Comparison of ENCODE assay signal across 20 cellular contexts in genomic region chr6:130624046-130624445, GRCh38.
DNase-seq lines count a peak whose midpoint lies in the region; ATAC-seq and TF ChIP-seq lines count a peak whose summit lies in the region.
"Had no signal": no experiment of that assay in that cellular context is flagged by ENCODE, and none has a peak within 500 bp of the region (broad histone marks: within the 10 kb centered on the region; RNA-seq: fewer than 3 reads in every experiment).

No MANE protein-coding gene starts in this region.

- H3K9me3 ChIP-seq in mesenchymal stem cell (ENCODE audit: control insufficient read depth, low read length) (peaks cover 6% of the 10 kb centered on the region), ascending aorta (no peaks in the 10 kb centered on the region)
- H3K9me3 ChIP-seq: adrenal gland had no signal

- H3K23ac ChIP-seq in mesenchymal stem cell (ENCODE audit: low read length in 2 of 2): no peak overlapping the region

- no peak overlapping the region for H3K27ac ChIP-seq in mesenchymal stem cell (ENCODE audit: low read length, poor library complexity, severe bottlenecking)
- H3K27ac ChIP-seq in ascending aorta: no peak overlapping the region
- H3K27ac ChIP-seq: adrenal gland, VCaP had no signal

- POLR2A ChIA-PET in HEK293T (lab: Yijun Ruan, JAX): no interaction called here

- no peak overlapping the region for H3K9ac ChIP-seq in mesenchymal stem cell (ENCODE audit: low read length)

- no peaks in the 10 kb centered on the region for H3K36me3 ChIP-seq in mesenchymal stem cell (ENCODE audit: control insufficient read depth in 1 of 2, insufficient read depth in 2 of 2, low read depth in 1 of 2, low read length in 2 of 2)
- H3K36me3 ChIP-seq in ascending aorta: no peaks in the 10 kb centered on the region
- H3K36me3 ChIP-seq: adrenal gland had no signal

- H4K8ac ChIP-seq in mesenchymal stem cell (ENCODE audit: low read length): no peak overlapping the region

- H3K4me1 Mint-ChIP-seq in activated CD4-positive, alpha-beta T cell treated with anti-CD3 and anti-CD28 coated beads, Interleukin-2, amount 10 ng/mL, durations not matched to agents 24 days and 14 days: peaks cover 18% of the 10 kb centered on the region

- no peak overlapping the region for H3K4me2 ChIP-seq in mesenchymal stem cell (ENCODE audit: low read length, poor library complexity, severe bottlenecking)
- H3K4me2 ChIP-seq: GM23338 had no signal

- H2AFZ ChIP-seq in mesenchymal stem cell (ENCODE audit: low read depth, low read length): no peak overlapping the region
- H2AFZ ChIP-seq: GM23338 had no signal

- no peak overlapping the region for H2BK12ac ChIP-seq in mesenchymal stem cell (ENCODE audit: low read length in 2 of 2)

- H3K4me3 ChIP-seq in mesenchymal stem cell (ENCODE audit: insufficient read depth in 1 of 2, low read depth in 1 of 2, low read length in 2 of 2) (no peak overlapping the region), ascending aorta (no peak overlapping the region)
- H3K4me3 ChIP-seq: adrenal gland, GM23338 had no signal

- H3K4me1 ChIP-seq in mesenchymal stem cell (ENCODE audit: control insufficient read depth, insufficient read depth, low read depth, low read length): no peaks in the 10 kb centered on the region
- no peaks in the 10 kb centered on the region for H3K4me1 ChIP-seq in ascending aorta

- no peak overlapping the region for H3K4me3 Mint-ChIP-seq in activated CD4-positive, alpha-beta T cell treated with anti-CD3 and anti-CD28 coated beads, Interleukin-2, amount 10 ng/mL, durations not matched to agents 24 days and 14 days
- H3K4me3 Mint-ChIP-seq: GM23338, type B pancreatic cell had no signal

- intact Hi-C loops in activated CD4-positive, alpha-beta T cell treated with anti-CD3 and anti-CD28 coated beads, Interleukin-2, amount 10 ng/mL, durations not matched to agents 24 days and 14 days (cut with micrococcal nuclease): loop anchor here (2.0 to 5.0 kb wide), 2 partner anchors 111 to 257 kb away; partner anchors contain the start of gene TMEM200A
- intact Hi-C loops in ascending aorta (cut with DNase I): no loop called here

- no peaks in the 10 kb centered on the region for H3K79me1 ChIP-seq in mesenchymal stem cell (replicated peaks; ENCODE audit: low read length, poor library complexity, severe bottlenecking)

- DNase-seq in activated CD4-positive, alpha-beta T cell treated with anti-CD3 and anti-CD28 coated beads, Interleukin-2, amount 10 ng/mL, durations not matched to agents 24 days and 14 days: peak; percentile 61
- no peak for DNase-seq in activated CD4-positive, alpha-beta T cell treated with anti-CD3 and anti-CD28 coated beads for 4 hours
- DNase-seq in RPMI7951 (ENCODE audit: low read depth) (peak; percentile 76), mesenchymal stem cell (peak; percentile 24), ascending aorta (ENCODE audit: low spot score in 2 of 2) (no peak), HEK293T (ENCODE audit: extremely low spot score) (no peak)
- no peak for DNase-seq in stimulated activated CD4-positive, alpha-beta T cell treated with anti-CD3 and anti-CD28 coated beads, Interleukin-4, amount 100 ng/mL, for 24 hours
- DNase-seq: 8988T; adrenal gland; C1 segment of cervical spinal cord; cerebellar nuclear complex; DMS 273 treated with DMSO at 0.1 percent for 48 hours; NCI-H1417 treated with DMSO at 0.1 percent for 48 hours; NCI-H2227 treated with DMSO at 0.1 percent for 48 hours; stimulated activated naive CD4-positive, alpha-beta T cell treated with Interleukin-2 at 50 U/mL for 16 hours; SW 1271 had no signal

- peaks cover 8% of the 10 kb centered on the region for H3K36me3 Mint-ChIP-seq in activated CD4-positive, alpha-beta T cell treated with anti-CD3 and anti-CD28 coated beads, Interleukin-2, amount 10 ng/mL, durations not matched to agents 24 days and 14 days (ENCODE audit: low read depth)

- TF ChIP-seq CTCF in ascending aorta (IDR thresholded peaks at IDR 0.05): no peak

- peaks cover 14% of the 10 kb centered on the region for H3K9me3 Mint-ChIP-seq in activated CD4-positive, alpha-beta T cell treated with anti-CD3 and anti-CD28 coated beads, Interleukin-2, amount 10 ng/mL, durations not matched to agents 24 days and 14 days
- H3K9me3 Mint-ChIP-seq: GM23338, type B pancreatic cell had no signal

- CTCF ChIA-PET in HEK293T (lab: Yijun Ruan, JAX): no interaction called here

- no peak overlapping the region for H2BK15ac ChIP-seq in mesenchymal stem cell (ENCODE audit: low read depth, poor library complexity, severe bottlenecking)

- no peaks in the 10 kb centered on the region for H3K27me3 Mint-ChIP-seq in activated CD4-positive, alpha-beta T cell treated with anti-CD3 and anti-CD28 coated beads, Interleukin-2, amount 10 ng/mL, durations not matched to agents 24 days and 14 days
- H3K27me3 Mint-ChIP-seq: type B pancreatic cell had no signal

- H3K18ac ChIP-seq in mesenchymal stem cell (ENCODE audit: low read depth in 1 of 2, low read length in 2 of 2): no peak overlapping the region

- H3K27me3 ChIP-seq in mesenchymal stem cell (ENCODE audit: control insufficient read depth in 1 of 2, insufficient read depth in 1 of 2, low read length in 2 of 2) (no peaks in the 10 kb centered on the region), ascending aorta (no peaks in the 10 kb centered on the region)
- H3K27me3 ChIP-seq: adrenal gland had no signal

- no peak overlapping the region for H2BK120ac ChIP-seq in mesenchymal stem cell (ENCODE audit: low read depth, low read length)

- no peak overlapping the region for H2BK5ac ChIP-seq in mesenchymal stem cell (ENCODE audit: low read depth, low read length, poor library complexity, severe bottlenecking)

- 31% methylated on average over 2 of the region's 2 CpGs for WGBS in mesenchymal stem cell

- ATAC-seq in GM21529 (IDR thresholded peaks at IDR 0.05; ENCODE audit: unreplicated experiment): peak; percentile 48
- ATAC-seq: GM23338 had no signal

- H4K91ac ChIP-seq in mesenchymal stem cell (ENCODE audit: low read length): no peak overlapping the region

- H3K27ac Mint-ChIP-seq in activated CD4-positive, alpha-beta T cell treated with anti-CD3 and anti-CD28 coated beads, Interleukin-2, amount 10 ng/mL, durations not matched to agents 24 days and 14 days: no peak overlapping the region
- H3K27ac Mint-ChIP-seq: GM23338, type B pancreatic cell had no signal

- H3K4ac ChIP-seq in mesenchymal stem cell (ENCODE audit: low read depth in 1 of 2, low read length in 2 of 2): no peak overlapping the region

- no peak overlapping the region for H3K14ac ChIP-seq in mesenchymal stem cell (ENCODE audit: low read length in 2 of 2)

- H2AK5ac ChIP-seq in mesenchymal stem cell (ENCODE audit: low read length, severe bottlenecking): no peak overlapping the region

TF ChIP-seq in HEK293T, 16 proteins besides CTCF, POLR2A, EP300 and RAD21:
- TF ChIP-seq FOXM1 (IDR thresholded peaks at IDR 0.05; ENCODE audit: borderline replicate concordance) (no peak), L3MBTL2 (conservative IDR thresholded peaks at IDR 0.05) (no peak), ARNT (IDR thresholded peaks at IDR 0.05) (no peak), FOXA1 (IDR thresholded peaks at IDR 0.05) (no peak), CTBP1 (IDR thresholded peaks at IDR 0.05; ENCODE audit: borderline replicate concordance) (no peak), SP1 (IDR thresholded peaks at IDR 0.05) (no peak), ELF4 (IDR thresholded peaks at IDR 0.05) (no peak), SUZ12 (IDR thresholded peaks at IDR 0.05) (no peak), HDGF (IDR thresholded peaks at IDR 0.05; ENCODE audit: borderline replicate concordance) (no peak), NFRKB (IDR thresholded peaks at IDR 0.05) (no peak), ZNF384 (IDR thresholded peaks at IDR 0.05) (no peak), FOXK2 (IDR thresholded peaks at IDR 0.05) (no peak), TARDBP (IDR thresholded peaks at IDR 0.05) (no peak), LEF1 (IDR thresholded peaks at IDR 0.05; ENCODE audit: borderline replicate concordance) (no peak), BHLHE40 (IDR thresholded peaks at IDR 0.05; ENCODE audit: borderline replicate concordance) (no peak)
- TF ChIP-seq, protein P1, sequence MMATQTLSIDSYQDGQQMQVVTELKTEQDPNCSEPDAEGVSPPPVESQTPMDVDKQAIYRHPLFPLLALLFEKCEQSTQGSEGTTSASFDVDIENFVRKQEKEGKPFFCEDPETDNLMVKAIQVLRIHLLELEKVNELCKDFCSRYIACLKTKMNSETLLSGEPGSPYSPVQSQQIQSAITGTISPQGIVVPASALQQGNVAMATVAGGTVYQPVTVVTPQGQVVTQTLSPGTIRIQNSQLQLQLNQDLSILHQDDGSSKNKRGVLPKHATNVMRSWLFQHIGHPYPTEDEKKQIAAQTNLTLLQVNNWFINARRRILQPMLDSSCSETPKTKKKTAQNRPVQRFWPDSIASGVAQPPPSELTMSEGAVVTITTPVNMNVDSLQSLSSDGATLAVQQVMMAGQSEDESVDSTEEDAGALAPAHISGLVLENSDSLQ (IDR thresholded peaks at IDR 0.05): no peak

Comparison
In these comparisons a context has a peak if more than half of its experiments do, and no peak if none do; other contexts are left out.
1. DNase-seq: peak in activated CD4-positive, alpha-beta T cell treated with anti-CD3 and anti-CD28 coated beads, Interleukin-2, amount 10 ng/mL, durations not matched to agents 24 days and 14 days (single experiment), RPMI7951 (single experiment) and mesenchymal stem cell (single experiment); none in activated CD4-positive, alpha-beta T cell treated with anti-CD3 and anti-CD28 coated beads for 4 hours (0 of 2), ascending aorta (0 of 2), stimulated activated CD4-positive, alpha-beta T cell treated with anti-CD3 and anti-CD28 coated beads, Interleukin-4, amount 100 ng/mL, for 24 hours (single experiment) and HEK293T (single experiment).